Comparison of ENCODE assay signal across 18 cellular contexts in the genomic region with DNA sequence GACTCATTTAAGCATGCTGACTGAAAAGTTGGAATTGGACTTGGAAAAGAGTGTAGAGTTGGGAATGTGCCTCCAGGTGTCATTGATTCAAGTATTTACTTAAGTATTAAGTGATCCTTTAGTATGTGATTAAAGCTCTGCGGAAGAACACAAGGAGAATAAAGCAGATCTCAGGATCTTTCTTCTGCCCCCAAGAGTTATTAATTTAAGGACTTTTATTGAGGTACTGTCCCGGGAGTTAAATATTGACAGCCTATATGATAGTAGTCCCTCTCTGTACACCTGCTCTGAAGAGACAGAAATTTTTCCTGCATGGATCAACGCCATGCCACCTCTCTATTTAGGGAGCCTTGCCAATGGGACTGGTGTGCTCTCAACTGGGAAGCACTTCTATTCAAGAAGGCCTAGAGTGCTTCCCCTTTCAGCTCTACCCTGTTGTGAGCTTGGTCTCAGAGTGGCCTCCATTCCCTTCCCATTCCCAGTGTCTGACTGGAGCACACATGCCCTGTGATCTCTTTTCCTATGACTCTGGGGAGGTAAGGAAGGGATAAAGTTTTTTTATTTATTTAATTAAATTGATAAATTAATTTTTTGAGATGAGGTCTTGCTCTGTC.
"Had no signal": no experiment of that assay in that cellular context is flagged by ENCODE, and none has a peak within 500 bp of the region (broad histone marks: within the 10 kb centered on the region; RNA-seq: fewer than 3 reads in every experiment).

No MANE protein-coding gene starts in this region.

- H3K4me3 Mint-ChIP-seq: naive thymus-derived CD8-positive, alpha-beta T cell; stimulated activated naive B cell treated with anti-CD40 and anti-IgM and Interleukin-4, amounts not matched to agents 10 μg/mL and 1 μg/mL and 100 μg/mL, for 72 hours; stimulated activated naive CD8-positive, alpha-beta T cell treated with anti-CD3 and anti-CD28 coated beads, Interleukin-15, amount 100 ng/mL, for 72 hours had no signal

- H3K9me3 Mint-ChIP-seq: naive thymus-derived CD8-positive, alpha-beta T cell; stimulated activated naive B cell treated with anti-CD40 and anti-IgM and Interleukin-4, amounts not matched to agents 10 μg/mL and 1 μg/mL and 100 μg/mL, for 72 hours; stimulated activated naive CD8-positive, alpha-beta T cell treated with anti-CD3 and anti-CD28 coated beads, Interleukin-15, amount 100 ng/mL, for 72 hours had no signal

- H3K27me3 ChIP-seq: dorsolateral prefrontal cortex, uterus had no signal

- H3K27me3 Mint-ChIP-seq: naive thymus-derived CD8-positive, alpha-beta T cell; stimulated activated naive B cell treated with anti-CD40 and anti-IgM and Interleukin-4, amounts not matched to agents 10 μg/mL and 1 μg/mL and 100 μg/mL, for 72 hours; stimulated activated naive CD8-positive, alpha-beta T cell treated with anti-CD3 and anti-CD28 coated beads, Interleukin-15, amount 100 ng/mL, for 72 hours had no signal

- H3K4me1 ChIP-seq: uterus had no signal

- H3K4me3 ChIP-seq: dorsolateral prefrontal cortex, thoracic aorta, uterus had no signal

- H3K9me3 ChIP-seq: thoracic aorta, uterus had no signal

- H3K27ac ChIP-seq: dorsolateral prefrontal cortex, thoracic aorta, uterus had no signal

- H3K4me1 Mint-ChIP-seq: stimulated activated naive CD8-positive, alpha-beta T cell treated with anti-CD3 and anti-CD28 coated beads, Interleukin-15, amount 100 ng/mL, for 72 hours had no signal

- H3K27ac Mint-ChIP-seq: stimulated activated naive B cell treated with anti-CD40 and anti-IgM and Interleukin-4, amounts not matched to agents 10 μg/mL and 1 μg/mL and 100 μg/mL, for 72 hours had no signal

- H3K36me3 ChIP-seq: thoracic aorta, uterus had no signal

- DNase-seq: cortex of kidney; dorsolateral prefrontal cortex; effector CD8-positive, alpha-beta T cell; foreskin melanocyte; head of caudate nucleus; hippocampal formation; left colon; mammary epithelial cell; naive thymus-derived CD8-positive, alpha-beta T cell; posterior cingulate gyrus; stimulated activated CD4-positive, alpha-beta T cell treated with anti-CD3 and anti-CD28 coated beads, Interleukin-2, amount 100 ng/mL, for 24 hours; stimulated activated CD4-positive, alpha-beta T cell treated with anti-CD3 and anti-CD28 coated beads, Interleukin-4, amount 100 ng/mL, for 4 hours; stimulated activated naive B cell treated with anti-CD40 and anti-IgM and Interleukin-4, amounts not matched to agents 10 μg/mL and 1 μg/mL and 100 μg/mL, for 72 hours; stimulated activated naive CD8-positive, alpha-beta T cell treated with anti-CD3 and anti-CD28 coated beads, Interleukin-15, amount 100 ng/mL, for 72 hours; trophoblast cell; uterus had no signal

- ATAC-seq: left colon; naive thymus-derived CD8-positive, alpha-beta T cell; sciatic nerve; stimulated activated naive B cell treated with anti-CD40 and anti-IgM and Interleukin-4, amounts not matched to agents 10 μg/mL and 1 μg/mL and 100 μg/mL, for 72 hours; stimulated activated naive CD8-positive, alpha-beta T cell treated with anti-CD3 and anti-CD28 coated beads, Interleukin-15, amount 100 ng/mL, for 72 hours had no signal
